8 cellular contexts compared by ENCODE assay signal in genomic region chr4:153759407-153760226, GRCh38. TPM values are rescaled to one million over a fixed set of nuclear protein-coding genes. Genes with fewer than 3 reads are reported as not detected.
DNase-seq lines count a peak whose midpoint lies in the region; ATAC-seq and TF ChIP-seq lines count a peak whose summit lies in the region.

Gene RNF175 (minus strand): TSS chr4:153760024. CDS start chr4:153759862, 162 bp downstream.

- peak; percentile 63 for DNase-seq in H9
- DNase-seq in activated T-cell treated with anti-CD3 and anti-CD28 coated beads, Interleukin-2, amount 50 U/mL, for 4 hours = no peak
- peak; percentile 69 for DNase-seq in glutamatergic neuron
- DNase-seq in prostate gland (ENCODE audit: low spot score) = no peak
- DNase-seq in NCI-H526 treated with DMSO at 0.1 percent for 48 hours (lab: John Stamatoyannopoulos, UW) = no peak
- no peak for DNase-seq in HCEC 1CT
- DNase-seq in GM19238 (ENCODE audit: insufficient read length, low spot score) = no peak
- no peak for DNase-seq in NCI-H774 (lab: John Stamatoyannopoulos, UW)

- H3K9me3 ChIP-seq in H9 (ENCODE audit: control insufficient read depth, low read depth, low read length) (no peaks in the 10 kb centered on the region), prostate gland (no peaks in the 10 kb centered on the region)

- H3K4ac ChIP-seq in H9 (ENCODE audit: low read depth, low read length) = no peak within 1 kb of the TSS

- peak within 1 kb of the TSS; percentile 33 for H4K8ac ChIP-seq in H9 (replicated peaks; ENCODE audit: insufficient read length, low read depth, low read length)

- H3K27me3 ChIP-seq in H9 (ENCODE audit: insufficient read depth, low read length) = no peaks in the 10 kb centered on the region
- no peaks in the 10 kb centered on the region for H3K27me3 ChIP-seq in prostate gland (replicated peaks; ENCODE audit: insufficient read depth)

- H3K36me3 Mint-ChIP-seq in H9 (ENCODE audit: insufficient read depth in 1 of 3, low read depth in 3 of 3) (peaks cover 1 to 13% (median 3%) of the 10 kb centered on the region in 3 experiments), glutamatergic neuron (ENCODE audit: unreplicated experiment) (peaks cover under 1% of the 10 kb centered on the region)
- no peaks in the 10 kb centered on the region for H3K36me3 Mint-ChIP-seq in activated T-cell treated with anti-CD3 and anti-CD28 coated beads, Interleukin-2, amount 50 U/mL, for 4 hours (ENCODE audit: insufficient read depth)

- H3T11ph ChIP-seq in H9 (ENCODE audit: low read length) = no peak within 1 kb of the TSS

- H3K23ac ChIP-seq in H9 (ENCODE audit: insufficient read length, low read depth, low read length) = no peak within 1 kb of the TSS

- peak within 1 kb of the TSS; percentile 51 for H3K9ac ChIP-seq in H9 (ENCODE audit: extremely low read depth, insufficient read length, low read length)

- H3K4me3 Mint-ChIP-seq in H9 = peak within 1 kb of the TSS; percentile 70 to 88
- H3K4me3 Mint-ChIP-seq in activated T-cell treated with anti-CD3 and anti-CD28 coated beads, Interleukin-2, amount 50 U/mL, for 4 hours = peak within 1 kb of the TSS; percentile 40
- peak within 1 kb of the TSS; percentile 85 for H3K4me3 Mint-ChIP-seq in glutamatergic neuron (ENCODE audit: unreplicated experiment)

- H3K79me2 ChIP-seq in H9 (ENCODE audit: insufficient read depth, low read length) = no peaks in the 10 kb centered on the region

- no CpG with 5 or more reads among the region's 74 CpGs for WGBS in H9 (ENCODE audit: extremely low coverage, insufficient read length, low lambda C conversion rate)
- WGBS in prostate gland = 7% methylated on average over 54 of the region's 74 CpGs

- intact Hi-C loops in prostate gland (cut with DNase I) = no loop called here

- no peak within 1 kb of the TSS for H2AFZ ChIP-seq in H9 (ENCODE audit: low read length)

- peak within 1 kb of the TSS; percentile 63 for H3K18ac ChIP-seq in H9 (ENCODE audit: insufficient read length, low read depth, low read length)

- H3K4me1 ChIP-seq in H9 (ENCODE audit: insufficient read depth, low read length) = peaks cover 10% of the 10 kb centered on the region
- H3K4me1 ChIP-seq in prostate gland (replicated peaks) = no peaks in the 10 kb centered on the region

- TF ChIP-seq CTCF in H9 (conservative IDR thresholded peaks at IDR 0.05) = no peak
- no peak for TF ChIP-seq CTCF in glutamatergic neuron (IDR thresholded peaks at IDR 0.05; ENCODE audit: partially characterized antibody, unreplicated experiment)
- no peak for TF ChIP-seq CTCF in prostate gland (IDR thresholded peaks at IDR 0.05)

- no peaks in the 10 kb centered on the region for H3K36me3 ChIP-seq in prostate gland

- peaks cover 11% of the 10 kb centered on the region for H3K23me2 ChIP-seq in H9 (ENCODE audit: insufficient read length, low read depth, low read length, poor library complexity, severe bottlenecking)

- H4K91ac ChIP-seq in H9 (ENCODE audit: insufficient read length, low read depth, low read length) = no peak within 1 kb of the TSS

- H3K9me3 Mint-ChIP-seq in H9 (peaks cover 0 to under 1% of the 10 kb centered on the region in 2 experiments; a peak in 1 of 5 replicates), glutamatergic neuron (ENCODE audit: unreplicated experiment) (no peaks in the 10 kb centered on the region)
- no peaks in the 10 kb centered on the region for H3K9me3 Mint-ChIP-seq in activated T-cell treated with anti-CD3 and anti-CD28 coated beads, Interleukin-2, amount 50 U/mL, for 4 hours

- peaks cover 32 to 36% of the 10 kb centered on the region in 2 experiments for H3K4me1 Mint-ChIP-seq in H9
- H3K4me1 Mint-ChIP-seq in activated T-cell treated with anti-CD3 and anti-CD28 coated beads, Interleukin-2, amount 50 U/mL, for 4 hours (ENCODE audit: low read depth) = peaks cover 25% of the 10 kb centered on the region
- H3K4me1 Mint-ChIP-seq in glutamatergic neuron (ENCODE audit: low read depth, unreplicated experiment) = no peaks in the 10 kb centered on the region

- H2BK15ac ChIP-seq in H9 (ENCODE audit: low read depth, low read length) = no peak within 1 kb of the TSS

- H2BK5ac ChIP-seq in H9 (ENCODE audit: insufficient read length, low read length) = no peak within 1 kb of the TSS

- no peaks in the 10 kb centered on the region for H4K20me1 ChIP-seq in H9 (ENCODE audit: control insufficient read depth, insufficient read depth, insufficient read length)

- no peaks in the 10 kb centered on the region for H3K79me1 ChIP-seq in H9 (ENCODE audit: insufficient read depth, low read depth, low read length, poor library complexity, severe bottlenecking)

- H2BK120ac ChIP-seq in H9 (ENCODE audit: low read depth, low read length, poor library complexity, severe bottlenecking) = no peak within 1 kb of the TSS

- H3K27ac ChIP-seq in H9 (ENCODE audit: insufficient read length, low read depth, low read length) = no peak within 1 kb of the TSS
- peak within 1 kb of the TSS in 1 of 2 donors; percentile 14 for H3K27ac ChIP-seq in prostate gland

- H3K27me3 Mint-ChIP-seq in H9 (ENCODE audit: low read depth) (peaks cover 51% of the 10 kb centered on the region), glutamatergic neuron (ENCODE audit: unreplicated experiment) (peaks cover 8% of the 10 kb centered on the region)
- H3K27me3 Mint-ChIP-seq in activated T-cell treated with anti-CD3 and anti-CD28 coated beads, Interleukin-2, amount 50 U/mL, for 4 hours (ENCODE audit: low read depth) = peaks cover 40% of the 10 kb centered on the region

- ATAC-seq in activated T-cell treated with anti-CD3 and anti-CD28 coated beads, Interleukin-2, amount 50 U/mL, for 4 hours = peak; percentile 67 to 80

- no peak within 1 kb of the TSS for H4K5ac ChIP-seq in H9 (ENCODE audit: insufficient read length, low read depth, low read length)

- no peak within 1 kb of the TSS for H3K56ac ChIP-seq in H9 (ENCODE audit: insufficient read length, low read depth, low read length)

- no peak within 1 kb of the TSS for H2BK12ac ChIP-seq in H9 (ENCODE audit: insufficient read length, low read depth, low read length)

- H2BK20ac ChIP-seq in H9 (ENCODE audit: low read depth, low read length, poor library complexity, severe bottlenecking) = no peak within 1 kb of the TSS

- H2AK5ac ChIP-seq in H9 (ENCODE audit: insufficient read length, low read length) = no peak within 1 kb of the TSS

- H3K27ac Mint-ChIP-seq in H9 = peak within 1 kb of the TSS in 1 of 3 experiments; percentile 78; a peak in 1 of 7 replicates
- H3K27ac Mint-ChIP-seq in glutamatergic neuron (ENCODE audit: unreplicated experiment) = no peak within 1 kb of the TSS

- peak within 1 kb of the TSS; percentile 75 for H3K14ac ChIP-seq in H9 (ENCODE audit: insufficient read depth, low read length)

- peak within 1 kb of the TSS; percentile 39 to 43 for H3K4me3 ChIP-seq in prostate gland

- H3K4me2 ChIP-seq in H9 (ENCODE audit: insufficient read depth, insufficient read length, low read length) = peak within 1 kb of the TSS; percentile 85

- no peak for TF ChIP-seq POLR2A in prostate gland (IDR thresholded peaks at IDR 0.05)

RNA-seq across cellular contexts. Expression of gene RNF175, which starts in this region (rescaled TPM):
- total RNA-seq in H9 (2021) (3.3 and 4.3 TPM in 2 replicates), glutamatergic neuron (ENCODE audit: unreplicated experiment) (2.1 TPM), prostate gland (1 to 10 TPM in 1 of 2 donors, not detected in 1; 1.9 TPM)
- total RNA-seq in activated T-cell treated with anti-CD3 and anti-CD28 coated beads, Interleukin-2, amount 50 U/mL, for 4 hours = 1 to 10 TPM in 1 of 3 donors, under 1 TPM in 2; 0.42 to 1.2 (median 0.54) TPM

Comparison
In these comparisons a context has a peak if more than half of its experiments do, and no peak if none do; other contexts are left out.
1. DNase-seq: peak in H9 (single experiment) and glutamatergic neuron (single experiment); none in activated T-cell treated with anti-CD3 and anti-CD28 coated beads, Interleukin-2, amount 50 U/mL, for 4 hours (single experiment), prostate gland (single experiment), NCI-H526 treated with DMSO at 0.1 percent for 48 hours (single experiment), HCEC 1CT (single experiment), GM19238 (single experiment) and NCI-H774 (single experiment).
2. Peak in every context shown above with its lines, with median percentiles within 50 percentile points of each other: H3K4me3 Mint-ChIP-seq.